In genomic region chr11:28529540-28530410, GRCh38 we compare ENCODE assay signal across 8 cellular contexts.
DNase-seq lines count a peak whose midpoint lies in the region; ATAC-seq and TF ChIP-seq lines count a peak whose summit lies in the region.

No MANE protein-coding gene starts in this region.

- peak; percentile 54 for ATAC-seq in foreskin keratinocyte
- no peak for ATAC-seq in thoracic aorta (ENCODE audit: insufficient number of reproducible peaks, low FRiP score, low read depth)
- ATAC-seq in HG02870 (IDR thresholded peaks at IDR 0.05; ENCODE audit: unreplicated experiment): no peak

- no peak overlapping the region for H3K4me3 ChIP-seq in thoracic aorta

- H3K9me3 ChIP-seq in thoracic aorta: peaks cover 7% of the 10 kb centered on the region

- H3K36me3 ChIP-seq in thoracic aorta: no peaks in the 10 kb centered on the region

- DNase-seq in DMS53 treated with DMSO at 0.1 percent for 48 hours (lab: John Stamatoyannopoulos, UW; ENCODE audit: unreplicated experiment) (peak; percentile 23), HT-29 (ENCODE audit: low spot score) (peak; percentile 86), RKO (ENCODE audit: low spot score) (peak; percentile 50), foreskin keratinocyte (peak; percentile 15 to 49), thoracic aorta (ENCODE audit: low spot score) (no peak), DMS153 (lab: John Stamatoyannopoulos, UW) (no peak), HK-2 (ENCODE audit: unreplicated experiment) (no peak)

- TF ChIP-seq CTCF in foreskin keratinocyte (conservative IDR thresholded peaks at IDR 0.05) (peak; percentile 64), thoracic aorta (IDR thresholded peaks at IDR 0.05) (peak; percentile 36)

- H3K4me1 ChIP-seq in foreskin keratinocyte (no peaks in the 10 kb centered on the region), thoracic aorta (ENCODE audit: control insufficient read depth in 1 of 2, low read depth in 2 of 2) (no peaks in the 10 kb centered on the region)

- H3K27ac ChIP-seq in foreskin keratinocyte (no peak overlapping the region), thoracic aorta (no peak overlapping the region)

- H3K27me3 ChIP-seq in foreskin keratinocyte (no peaks in the 10 kb centered on the region), thoracic aorta (replicated peaks; ENCODE audit: insufficient read depth) (no peaks in the 10 kb centered on the region)

Comparison
In these comparisons a context has a peak if more than half of its experiments do, and no peak if none do; other contexts are left out.
1. DNase-seq: peak in DMS53 treated with DMSO at 0.1 percent for 48 hours (single experiment), HT-29 (single experiment), RKO (single experiment) and foreskin keratinocyte (2 of 2); none in thoracic aorta (single experiment), DMS153 (single experiment) and HK-2 (single experiment).